In genomic region chr9:131008563-131008908, GRCh38 we compare ENCODE assay signal across 1 cellular context.
TF ChIP-seq lines count a peak whose summit lies in the region.

No MANE protein-coding gene starts in this region.

TF ChIP-seq in H1, 55 proteins besides CTCF, POLR2A, EP300 and RAD21:
- TF ChIP-seq SIN3A (conservative IDR thresholded peaks at IDR 0.05 in 1 of 2, IDR thresholded peaks at IDR 0.05 in 1 of 2; ENCODE audit: low read depth in 1 of 2, low read length in 2 of 2), result no peak
- TF ChIP-seq ASH2L (IDR thresholded peaks at IDR 0.05; ENCODE audit: low read length), result no peak
- no peak for TF ChIP-seq SIRT6 (IDR thresholded peaks at IDR 0.05; ENCODE audit: low read length)
- no peak for TF ChIP-seq MAFK (IDR thresholded peaks at IDR 0.05; ENCODE audit: low read depth, low read length)
- TF ChIP-seq JUN (IDR thresholded peaks at IDR 0.05; ENCODE audit: low read depth, low read length), result no peak
- TF ChIP-seq BACH1 (IDR thresholded peaks at IDR 0.05; ENCODE audit: low read length), result no peak
- no peak for TF ChIP-seq CEBPB (IDR thresholded peaks at IDR 0.05; ENCODE audit: low read depth, low read length)
- no peak for TF ChIP-seq EGR1 (IDR thresholded peaks at IDR 0.05; ENCODE audit: borderline replicate concordance, low read depth, low read length)
- TF ChIP-seq GABPA (IDR thresholded peaks at IDR 0.05; ENCODE audit: borderline replicate concordance, insufficient read depth, low read length), result no peak
- TF ChIP-seq YY1 (IDR thresholded peaks at IDR 0.05; ENCODE audit: low read depth, low read length), result no peak
- no peak for TF ChIP-seq JUND (IDR thresholded peaks at IDR 0.05; ENCODE audit: low read length)
